In genomic region chr5:7983433-7983832, GRCh38 we compare ENCODE assay signal across 23 cellular contexts.
"Had no signal": no experiment of that assay in that cellular context is flagged by ENCODE, and none has a peak within 500 bp of the region (broad histone marks: within the 10 kb centered on the region; RNA-seq: fewer than 3 reads in every experiment).

No MANE protein-coding gene starts in this region.

- H2AFZ ChIP-seq: hepatocyte, parathyroid adenoma had no signal

- ATAC-seq: activated naive CD8-positive, alpha-beta T cell treated with anti-CD3 and anti-CD28 coated beads, Interleukin-2, amount 50 U/mL, for 24 hours; activated T-helper 17 cell treated with anti-CD3 and anti-CD28 coated beads, Interleukin-2, amount 50 U/mL, for 72 hours; gastrocnemius medialis; left cardiac atrium; left ventricle myocardium superior; T-helper 17 cell had no signal

- H3K36me3 ChIP-seq: gastrocnemius medialis, right atrium auricular region, stomach, thyroid gland had no signal

- H3K79me2 ChIP-seq: hepatocyte, parathyroid adenoma had no signal

- H3K9me3 ChIP-seq: gastrocnemius medialis, right atrium auricular region, stomach, thyroid gland had no signal

- DNase-seq: activated CD4-positive, alpha-beta memory T cell treated with anti-CD3 and anti-CD28 coated beads, Interleukin-2, amount 10 ng/mL, durations not matched to agents 7 days and 5 days; activated CD4-positive, alpha-beta T cell treated with anti-CD3 and anti-CD28 coated beads for 1 hour; activated CD4-positive, alpha-beta T cell treated with anti-CD3 and anti-CD28 coated beads, Interleukin-2, amount 10 ng/mL, durations not matched to agents 7 days and 5 days; activated CD8-positive, alpha-beta memory T cell treated with anti-CD3 and anti-CD28 coated beads, Interleukin-2, amount 50 U/mL, for 48 hours; activated naive CD8-positive, alpha-beta T cell treated with anti-CD3 and anti-CD28 coated beads, Interleukin-2, amount 50 U/mL, for 24 hours; activated T-cell treated with anti-CD3 and anti-CD28 coated beads, Interleukin-2, amount 50 U/mL, for 24 hours; amygdala; dermis blood vessel endothelial cell; effector CD8-positive, alpha-beta T cell; gastrocnemius medialis; left cardiac atrium; left ventricle myocardium superior; mammary epithelial cell; occipital lobe; stimulated activated CD4-positive, alpha-beta T cell treated with anti-CD3 and anti-CD28 coated beads, Interleukin-2, amount 100 ng/mL, for 48 hours; stomach; T-helper 17 cell; thyroid gland had no signal

- H3K4me1 ChIP-seq: gastrocnemius medialis, parathyroid adenoma, right atrium auricular region, stomach had no signal

- H3K4me3 ChIP-seq: gastrocnemius medialis, hepatocyte, right atrium auricular region, stomach, thyroid gland had no signal

- H3K27ac ChIP-seq: epithelial cell of prostate, gastrocnemius medialis, hepatocyte, parathyroid adenoma, right atrium auricular region, stomach, thyroid gland had no signal

- H3K9ac ChIP-seq: parathyroid adenoma had no signal

- H3K4me2 ChIP-seq: hepatocyte had no signal

- H3K27me3 ChIP-seq: gastrocnemius medialis, hepatocyte, right atrium auricular region, stomach, thyroid gland had no signal
